Comparison of ENCODE assay signal across 29 cellular contexts in the genomic region with DNA sequence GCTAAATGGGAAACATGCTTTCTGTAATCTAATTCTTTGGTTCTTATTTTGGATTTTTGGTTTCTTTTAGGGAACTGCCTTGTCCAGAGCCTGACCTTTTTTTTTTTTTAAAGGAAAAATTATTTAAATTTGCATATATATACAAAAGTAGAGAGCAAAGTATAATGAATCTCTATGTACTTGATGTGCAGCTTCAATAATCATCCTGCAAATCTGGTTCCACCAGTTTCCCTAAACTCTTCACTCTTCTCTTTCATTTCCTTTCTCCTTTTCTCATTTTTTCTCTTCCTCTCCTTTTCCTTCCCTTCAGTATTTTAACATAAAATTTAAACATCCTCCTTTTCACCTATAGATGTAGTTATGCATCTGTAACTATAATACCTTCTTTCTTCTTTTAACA.
"Had no signal": no experiment of that assay in that cellular context is flagged by ENCODE, and none has a peak within 500 bp of the region (broad histone marks: within the 10 kb centered on the region; RNA-seq: fewer than 3 reads in every experiment).

No MANE protein-coding gene starts in this region.

- H3K9me3 ChIP-seq: colonic mucosa, left lung, sigmoid colon had no signal

- H3K9me3 Mint-ChIP-seq: activated CD4-positive, alpha-beta memory T cell treated with anti-CD3 and anti-CD28 coated beads for 36 hours; activated CD4-positive, alpha-beta T cell treated with anti-CD3 and anti-CD28 coated beads, Interleukin-2, amount 10 ng/mL, durations not matched to agents 24 days and 14 days; activated naive CD4-positive, alpha-beta T cell treated with anti-CD3 and anti-CD28 coated beads, Interleukin-2, amount 50 U/mL, for 24 hours; activated naive CD8-positive, alpha-beta T cell treated with anti-CD3 and anti-CD28 coated beads, Interleukin-2, amount 50 U/mL, for 24 hours; natural killer cell; stimulated activated memory B cell treated with anti-CD40 and anti-IgM and Interleukin-4, amounts not matched to agents 10 μg/mL and 1 μg/mL and 100 μg/mL, for 72 hours; stimulated activated naive CD8-positive, alpha-beta T cell treated with anti-CD3 and anti-CD28 coated beads, Interleukin-15, amount 100 ng/mL, for 72 hours had no signal

- H3K27ac Mint-ChIP-seq: activated CD4-positive, alpha-beta memory T cell treated with anti-CD3 and anti-CD28 coated beads for 36 hours; activated CD4-positive, alpha-beta T cell treated with anti-CD3 and anti-CD28 coated beads, Interleukin-2, amount 10 ng/mL, durations not matched to agents 24 days and 14 days; activated naive CD4-positive, alpha-beta T cell treated with anti-CD3 and anti-CD28 coated beads, Interleukin-2, amount 50 U/mL, for 24 hours; activated naive CD8-positive, alpha-beta T cell treated with anti-CD3 and anti-CD28 coated beads, Interleukin-2, amount 50 U/mL, for 24 hours; natural killer cell; stimulated activated memory B cell treated with anti-CD40 and anti-IgM and Interleukin-4, amounts not matched to agents 10 μg/mL and 1 μg/mL and 100 μg/mL, for 72 hours had no signal

- H3K4me3 ChIP-seq: colonic mucosa, left lung, lung, sigmoid colon, smooth muscle cell had no signal

- H3K27me3 ChIP-seq: colonic mucosa, left lung, sigmoid colon had no signal

- H3K36me3 Mint-ChIP-seq: natural killer cell had no signal

- H3K36me3 ChIP-seq: colonic mucosa had no signal

- H3K4me1 ChIP-seq: colonic mucosa, sigmoid colon had no signal

- H3K27me3 Mint-ChIP-seq: activated CD4-positive, alpha-beta memory T cell treated with anti-CD3 and anti-CD28 coated beads for 36 hours; activated CD4-positive, alpha-beta T cell treated with anti-CD3 and anti-CD28 coated beads, Interleukin-2, amount 10 ng/mL, durations not matched to agents 24 days and 14 days; activated naive CD4-positive, alpha-beta T cell treated with anti-CD3 and anti-CD28 coated beads, Interleukin-2, amount 50 U/mL, for 24 hours; activated naive CD8-positive, alpha-beta T cell treated with anti-CD3 and anti-CD28 coated beads, Interleukin-2, amount 50 U/mL, for 24 hours; stimulated activated memory B cell treated with anti-CD40 and anti-IgM and Interleukin-4, amounts not matched to agents 10 μg/mL and 1 μg/mL and 100 μg/mL, for 72 hours; stimulated activated naive CD8-positive, alpha-beta T cell treated with anti-CD3 and anti-CD28 coated beads, Interleukin-15, amount 100 ng/mL, for 72 hours; T-helper 17 cell had no signal

- ATAC-seq: left lung; natural killer cell; stimulated activated memory B cell treated with anti-CD40 and anti-IgM and Interleukin-4, amounts not matched to agents 10 μg/mL and 1 μg/mL and 100 μg/mL, for 72 hours; stimulated activated naive CD8-positive, alpha-beta T cell treated with anti-CD3 and anti-CD28 coated beads, Interleukin-15, amount 100 ng/mL, for 72 hours; T-helper 17 cell had no signal

- H3K4me2 ChIP-seq: smooth muscle cell had no signal

- DNase-seq: activated CD4-positive, alpha-beta memory T cell treated with anti-CD3 and anti-CD28 coated beads for 36 hours; activated CD4-positive, alpha-beta T cell treated with anti-CD3 and anti-CD28 coated beads, Interleukin-2, amount 10 ng/mL, durations not matched to agents 24 days and 14 days; activated CD4-positive, CD25-positive, alpha-beta regulatory T cell treated with anti-CD3 and anti-CD28 coated beads, Interleukin-2, amount 50 U/mL, for 72 hours; activated CD8-positive, alpha-beta memory T cell treated with anti-CD3 and anti-CD28 coated beads, Interleukin-2, amount 50 U/mL, for 4 hours; activated gamma-delta T cell treated with Interleukin-2 at 50 U/mL for 16 hours; activated naive CD8-positive, alpha-beta T cell treated with anti-CD3 and anti-CD28 coated beads, Interleukin-2, amount 50 U/mL, for 24 hours; activated T-cell treated with anti-CD3 and anti-CD28 coated beads, Interleukin-2, amount 50 U/mL, for 1 hour; amygdala; cerebellar nuclear complex; colonic mucosa; effector CD8-positive, alpha-beta T cell; erythroblast; left lung; mesendoderm; natural killer cell; posterior cingulate gyrus; retina; sigmoid colon; stimulated activated CD4-positive, alpha-beta T cell treated with anti-CD3 and anti-CD28 coated beads, Interleukin-1b, Interleukin-23, amount 100 ng/mL, for 48 hours; stimulated activated CD4-positive, alpha-beta T cell treated with anti-CD3 and anti-CD28 coated beads, Interleukin-4, amount 100 ng/mL, for 4 hours; stimulated activated CD8-positive, alpha-beta memory T cell treated with anti-CD3 and anti-CD28 coated beads, Interleukin-4, amount 100 ng/mL, for 48 hours; stimulated activated naive CD8-positive, alpha-beta T cell treated with anti-CD3 and anti-CD28 coated beads, Interleukin-15, amount 100 ng/mL, for 72 hours; substantia nigra; T-helper 17 cell; T1000 had no signal

- H3K4me3 Mint-ChIP-seq: activated CD4-positive, alpha-beta memory T cell treated with anti-CD3 and anti-CD28 coated beads for 36 hours; activated CD4-positive, alpha-beta T cell treated with anti-CD3 and anti-CD28 coated beads, Interleukin-2, amount 10 ng/mL, durations not matched to agents 24 days and 14 days; activated naive CD4-positive, alpha-beta T cell treated with anti-CD3 and anti-CD28 coated beads, Interleukin-2, amount 50 U/mL, for 24 hours; activated naive CD8-positive, alpha-beta T cell treated with anti-CD3 and anti-CD28 coated beads, Interleukin-2, amount 50 U/mL, for 24 hours; natural killer cell; stimulated activated memory B cell treated with anti-CD40 and anti-IgM and Interleukin-4, amounts not matched to agents 10 μg/mL and 1 μg/mL and 100 μg/mL, for 72 hours; stimulated activated naive CD8-positive, alpha-beta T cell treated with anti-CD3 and anti-CD28 coated beads, Interleukin-15, amount 100 ng/mL, for 72 hours; T-helper 17 cell had no signal

- H3K4me1 Mint-ChIP-seq: activated naive CD4-positive, alpha-beta T cell treated with anti-CD3 and anti-CD28 coated beads, Interleukin-2, amount 50 U/mL, for 24 hours; natural killer cell; stimulated activated memory B cell treated with anti-CD40 and anti-IgM and Interleukin-4, amounts not matched to agents 10 μg/mL and 1 μg/mL and 100 μg/mL, for 72 hours; stimulated activated naive CD8-positive, alpha-beta T cell treated with anti-CD3 and anti-CD28 coated beads, Interleukin-15, amount 100 ng/mL, for 72 hours had no signal

- H3K27ac ChIP-seq: colonic mucosa, left lung, sigmoid colon had no signal
